Comparison of ENCODE assay signal across 2 cellular contexts in the genomic region with DNA sequence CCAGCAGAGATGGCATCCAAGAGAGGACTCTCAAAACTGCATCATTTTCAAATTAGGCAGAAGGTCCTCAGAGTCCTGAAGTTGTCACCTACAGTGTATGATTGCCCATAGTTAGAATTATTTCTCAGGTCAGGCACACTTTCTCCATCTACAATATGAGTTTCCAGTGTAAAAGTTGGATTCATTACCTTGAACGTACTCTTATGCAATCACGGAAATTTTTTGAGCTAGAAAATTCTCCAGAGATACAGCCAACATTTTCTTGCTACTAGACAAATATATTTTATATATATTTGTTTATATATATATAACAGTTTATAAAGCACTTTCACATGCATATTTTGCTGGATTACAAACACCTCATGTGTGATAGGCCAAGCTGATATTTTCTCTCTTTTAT.
TF ChIP-seq lines count a peak whose summit lies in the region.

No MANE protein-coding gene starts in this region.

TF ChIP-seq in HepG2, 621 proteins besides CTCF, POLR2A, EP300 and RAD21:
- TF ChIP-seq, protein P1, sequence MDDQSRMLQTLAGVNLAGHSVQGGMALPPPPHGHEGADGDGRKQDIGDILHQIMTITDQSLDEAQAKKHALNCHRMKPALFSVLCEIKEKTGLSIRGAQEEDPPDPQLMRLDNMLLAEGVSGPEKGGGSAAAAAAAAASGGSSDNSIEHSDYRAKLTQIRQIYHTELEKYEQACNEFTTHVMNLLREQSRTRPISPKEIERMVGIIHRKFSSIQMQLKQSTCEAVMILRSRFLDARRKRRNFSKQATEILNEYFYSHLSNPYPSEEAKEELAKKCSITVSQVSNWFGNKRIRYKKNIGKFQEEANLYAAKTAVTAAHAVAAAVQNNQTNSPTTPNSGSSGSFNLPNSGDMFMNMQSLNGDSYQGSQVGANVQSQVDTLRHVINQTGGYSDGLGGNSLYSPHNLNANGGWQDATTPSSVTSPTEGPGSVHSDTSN (CRISPR knock-in tag; IDR thresholded peaks at IDR 0.05; ENCODE audit: borderline replicate concordance), result no peak
- TF ChIP-seq, protein P2, sequence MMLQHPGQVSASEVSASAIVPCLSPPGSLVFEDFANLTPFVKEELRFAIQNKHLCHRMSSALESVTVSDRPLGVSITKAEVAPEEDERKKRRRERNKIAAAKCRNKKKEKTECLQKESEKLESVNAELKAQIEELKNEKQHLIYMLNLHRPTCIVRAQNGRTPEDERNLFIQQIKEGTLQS (CRISPR knock-in tag; IDR thresholded peaks at IDR 0.05), result no peak
- no peak for TF ChIP-seq HNRNPK (IDR thresholded peaks at IDR 0.05; ENCODE audit: low read depth, low read length, poor library complexity, severe bottlenecking)
- 0 out of 2 replicates have a peak, but pooled peaks have one; percentile 39 for TF ChIP-seq CEBPG (CRISPR knock-in tag; IDR thresholded peaks at IDR 0.05)
- no peak for TF ChIP-seq GPN1 (CRISPR knock-in tag; IDR thresholded peaks at IDR 0.05; ENCODE audit: borderline replicate concordance)
- no peak for TF ChIP-seq ZNF7 (CRISPR knock-in tag; IDR thresholded peaks at IDR 0.05)
- peak; percentile 69; the same call in 1 of the 2 replicates for TF ChIP-seq CEBPB (IDR thresholded peaks at IDR 0.05; ENCODE audit: borderline replicate concordance, low read depth, low read length)

TF ChIP-seq in SK-N-SH, 30 proteins besides CTCF, POLR2A, EP300 and RAD21:
- TF ChIP-seq, protein P3, sequence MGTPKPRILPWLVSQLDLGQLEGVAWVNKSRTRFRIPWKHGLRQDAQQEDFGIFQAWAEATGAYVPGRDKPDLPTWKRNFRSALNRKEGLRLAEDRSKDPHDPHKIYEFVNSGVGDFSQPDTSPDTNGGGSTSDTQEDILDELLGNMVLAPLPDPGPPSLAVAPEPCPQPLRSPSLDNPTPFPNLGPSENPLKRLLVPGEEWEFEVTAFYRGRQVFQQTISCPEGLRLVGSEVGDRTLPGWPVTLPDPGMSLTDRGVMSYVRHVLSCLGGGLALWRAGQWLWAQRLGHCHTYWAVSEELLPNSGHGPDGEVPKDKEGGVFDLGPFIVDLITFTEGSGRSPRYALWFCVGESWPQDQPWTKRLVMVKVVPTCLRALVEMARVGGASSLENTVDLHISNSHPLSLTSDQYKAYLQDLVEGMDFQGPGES (IDR thresholded peaks at IDR 0.05; ENCODE audit: low read depth, low read length), result no peak
- no peak for TF ChIP-seq MEF2A (IDR thresholded peaks at IDR 0.05; ENCODE audit: borderline replicate concordance, low read depth)
